13 cellular contexts compared by ENCODE assay signal in the genomic region with DNA sequence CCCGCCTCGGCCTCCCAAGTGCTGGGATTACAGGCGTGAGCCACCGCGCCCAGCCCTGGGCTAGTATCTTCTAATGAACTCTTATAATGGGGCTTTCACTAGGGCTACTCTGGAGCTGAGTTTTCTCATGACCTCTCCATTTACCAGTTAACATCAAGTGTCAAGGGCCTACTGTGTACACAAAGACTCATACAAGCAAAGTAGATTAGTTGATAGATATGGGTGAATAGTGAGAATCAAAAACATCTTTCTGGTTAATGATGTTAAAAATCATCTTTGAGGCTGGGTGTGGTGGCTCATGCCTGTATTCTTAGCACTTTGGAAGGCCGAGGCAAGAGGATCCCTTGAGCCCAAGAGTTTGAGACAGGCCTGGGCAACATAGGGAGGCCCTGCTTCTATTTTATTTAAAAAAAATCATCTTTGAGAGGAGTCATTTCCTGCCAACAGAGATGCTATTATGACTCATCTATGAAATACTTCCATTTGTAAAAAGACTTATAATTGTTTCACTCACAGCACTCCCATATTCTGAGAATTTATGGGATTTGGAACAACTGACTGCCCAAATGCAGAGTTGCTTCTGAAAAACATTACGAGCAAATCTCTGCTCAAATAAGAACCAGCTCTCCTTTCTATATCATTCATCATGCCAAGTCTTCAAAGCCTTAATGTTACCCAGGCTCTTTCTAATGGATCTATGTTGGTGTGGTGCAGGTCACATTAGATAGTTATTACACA. TPM values are rescaled to one million over a fixed set of nuclear protein-coding genes. Genes with fewer than 3 reads are reported as not detected.
A peak's percentile ranks its signal among the peaks of the same experiment; 100 is the strongest.
DNase-seq lines count a peak whose midpoint lies in the region; ATAC-seq and TF ChIP-seq lines count a peak whose summit lies in the region.
"Had no signal": no experiment of that assay in that cellular context is flagged by ENCODE, and none has a peak within 500 bp of the region (broad histone marks: within the 10 kb centered on the region; RNA-seq: fewer than 3 reads in every experiment).

No MANE protein-coding gene starts in this region.

- no peaks in the 10 kb centered on the region for H3K79me2 ChIP-seq in SK-N-SH (ENCODE audit: insufficient read depth)

- H3K27ac Mint-ChIP-seq in activated CD4-positive, alpha-beta memory T cell treated with anti-CD3 and anti-CD28 coated beads for 36 hours = peak overlapping the region; percentile 66
- no peak overlapping the region for H3K27ac Mint-ChIP-seq in activated CD4-positive, alpha-beta memory T cell treated with anti-CD3 and anti-CD28 coated beads, Interleukin-2, amount 10 ng/mL, durations not matched to agents 7 days and 5 days
- peak overlapping the region; percentile 54 to 69 for H3K27ac Mint-ChIP-seq in stimulated activated naive CD8-positive, alpha-beta T cell treated with anti-CD3 and anti-CD28 coated beads, Interleukin-15, amount 100 ng/mL, for 72 hours
- H3K27ac Mint-ChIP-seq: IgD-negative memory B cell had no signal

- intact Hi-C loops in activated CD4-positive, alpha-beta memory T cell treated with anti-CD3 and anti-CD28 coated beads for 36 hours (cut with micrococcal nuclease) = no loop called here

- no peak overlapping the region for H3K4me3 Mint-ChIP-seq in activated CD4-positive, alpha-beta memory T cell treated with anti-CD3 and anti-CD28 coated beads for 36 hours
- H3K4me3 Mint-ChIP-seq in activated CD4-positive, alpha-beta memory T cell treated with anti-CD3 and anti-CD28 coated beads, Interleukin-2, amount 10 ng/mL, durations not matched to agents 7 days and 5 days = no peak overlapping the region
- H3K4me3 Mint-ChIP-seq in stimulated activated naive CD8-positive, alpha-beta T cell treated with anti-CD3 and anti-CD28 coated beads, Interleukin-15, amount 100 ng/mL, for 72 hours = no peak overlapping the region
- H3K4me3 Mint-ChIP-seq: IgD-negative memory B cell had no signal

- no peak for ATAC-seq in stimulated activated naive CD8-positive, alpha-beta T cell treated with anti-CD3 and anti-CD28 coated beads, Interleukin-15, amount 100 ng/mL, for 72 hours
- ATAC-seq in GM18511 (IDR thresholded peaks at IDR 0.05; ENCODE audit: unreplicated experiment) = no peak

- peaks cover 7% of the 10 kb centered on the region for H3K4me1 Mint-ChIP-seq in activated CD4-positive, alpha-beta memory T cell treated with anti-CD3 and anti-CD28 coated beads for 36 hours (ENCODE audit: low read depth)
- peaks cover 6% of the 10 kb centered on the region for H3K4me1 Mint-ChIP-seq in activated CD4-positive, alpha-beta memory T cell treated with anti-CD3 and anti-CD28 coated beads, Interleukin-2, amount 10 ng/mL, durations not matched to agents 7 days and 5 days
- H3K4me1 Mint-ChIP-seq in stimulated activated naive CD8-positive, alpha-beta T cell treated with anti-CD3 and anti-CD28 coated beads, Interleukin-15, amount 100 ng/mL, for 72 hours = peaks cover 10% of the 10 kb centered on the region

- POLR2A ChIA-PET in activated CD4-positive, alpha-beta memory T cell treated with anti-CD3 and anti-CD28 coated beads for 36 hours (lab: Charles Lee) = no interaction called here
- POLR2A ChIA-PET in activated CD4-positive, alpha-beta memory T cell treated with anti-CD3 and anti-CD28 coated beads, Interleukin-2, amount 10 ng/mL, durations not matched to agents 7 days and 5 days (lab: Charles Lee) = no interaction called here
- POLR2A ChIA-PET in SK-N-SH (lab: Yijun Ruan, JAX) = no interaction called here

- no peak for DNase-seq in activated CD4-positive, alpha-beta memory T cell treated with anti-CD3 and anti-CD28 coated beads for 36 hours
- no peak for DNase-seq in activated CD4-positive, alpha-beta memory T cell treated with anti-CD3 and anti-CD28 coated beads, Interleukin-2, amount 10 ng/mL, durations not matched to agents 7 days and 5 days
- DNase-seq in SK-N-SH (no peak), fibroblast of the aortic adventitia (ENCODE audit: low read depth) (peak; percentile 90)
- no peak for DNase-seq in stimulated activated naive CD8-positive, alpha-beta T cell treated with anti-CD3 and anti-CD28 coated beads, Interleukin-15, amount 100 ng/mL, for 72 hours
- no peak for DNase-seq in effector memory CD4-positive, alpha-beta T cell
- no peak for DNase-seq in activated CD4-positive, CD25-positive, alpha-beta regulatory T cell (lab: John Stamatoyannopoulos, UW)
- DNase-seq: GOT3; NK-92 treated with Interleukin-12 subunit alpha and Interleukin-12 subunit beta, amount 100 ng/mL, for 24 hours had no signal

- TF ChIP-seq EP300 in SK-N-SH (IDR thresholded peaks at IDR 0.05; ENCODE audit: borderline replicate concordance in 1 of 2, low read depth in 1 of 2, low read length in 1 of 2) = 0 out of 4 replicates have a peak, but pooled peaks of 1 of the 2 experiments have one; percentile 61

- TF ChIP-seq RAD21 in SK-N-SH (IDR thresholded peaks at IDR 0.05; ENCODE audit: low read length) = no peak

- no peaks in the 10 kb centered on the region for H4K20me1 ChIP-seq in SK-N-SH (ENCODE audit: insufficient read depth)
- H4K20me1 ChIP-seq: BLaER1 treated with 17β-estradiol and CSF1 and Interleukin-3, amounts not matched to agents 10 nM and 100 nM had no signal

- H3K4me1 ChIP-seq in SK-N-SH (ENCODE audit: control insufficient read depth in 1 of 2, insufficient read depth in 2 of 2, low read depth in 1 of 2, low read length in 1 of 2) = peaks cover 0 to 6% of the 10 kb centered on the region in 2 experiments; a peak in 2 of 4 replicates
- no peaks in the 10 kb centered on the region for H3K4me1 ChIP-seq in effector memory CD4-positive, alpha-beta T cell (ENCODE audit: control insufficient read depth, insufficient read depth, low read length, poor library complexity, severe bottlenecking)

- peak overlapping the region; percentile 86 for H2AFZ ChIP-seq in SK-N-SH (ENCODE audit: low read depth)

- CTCF ChIA-PET in activated CD4-positive, alpha-beta memory T cell treated with anti-CD3 and anti-CD28 coated beads for 36 hours (lab: Charles Lee) = interaction anchor here (1.5 kb wide), 1 partner anchor 305 kb away, joined by 5 read pairs; no protein-coding TSS in a partner anchor
- CTCF ChIA-PET in activated CD4-positive, alpha-beta memory T cell treated with anti-CD3 and anti-CD28 coated beads, Interleukin-2, amount 10 ng/mL, durations not matched to agents 7 days and 5 days (lab: Charles Lee) = no interaction called here
- CTCF ChIA-PET in SK-N-SH (lab: Yijun Ruan, JAX) = interaction anchor here (0.7 to 1.1 kb wide), 2 partner anchors 56 to 304 kb away, joined by 3 read pairs; no protein-coding TSS in a partner anchor

- H3F3A ChIP-seq in SK-N-SH (replicated peaks; ENCODE audit: insufficient read depth) = peaks cover 21% of the 10 kb centered on the region

- H3K27me3 Mint-ChIP-seq in activated CD4-positive, alpha-beta memory T cell treated with anti-CD3 and anti-CD28 coated beads for 36 hours = no peaks in the 10 kb centered on the region
- peaks cover 7% of the 10 kb centered on the region for H3K27me3 Mint-ChIP-seq in activated CD4-positive, alpha-beta memory T cell treated with anti-CD3 and anti-CD28 coated beads, Interleukin-2, amount 10 ng/mL, durations not matched to agents 7 days and 5 days
- no peaks in the 10 kb centered on the region for H3K27me3 Mint-ChIP-seq in stimulated activated naive CD8-positive, alpha-beta T cell treated with anti-CD3 and anti-CD28 coated beads, Interleukin-15, amount 100 ng/mL, for 72 hours
- H3K27me3 Mint-ChIP-seq: IgD-negative memory B cell had no signal

- no peak overlapping the region for H3K4me3 ChIP-seq in SK-N-SH (ENCODE audit: low read depth in 2 of 2, low read length in 1 of 2)
- H3K4me3 ChIP-seq in fibroblast of the aortic adventitia (ENCODE audit: low read depth, low read length) = no peak overlapping the region
- no peak overlapping the region for H3K4me3 ChIP-seq in effector memory CD4-positive, alpha-beta T cell (ENCODE audit: insufficient read depth, low read depth, low read length, poor library complexity, severe bottlenecking)
- H3K4me3 ChIP-seq: BLaER1 treated with 17β-estradiol and CSF1 and Interleukin-3, amounts not matched to agents 10 nM and 100 nM had no signal

- TF ChIP-seq CTCF in SK-N-SH (IDR thresholded peaks at IDR 0.05) = no peak
- TF ChIP-seq CTCF in fibroblast of the aortic adventitia (IDR thresholded peaks at IDR 0.05; ENCODE audit: insufficient read depth, low read length) = no peak

- no peaks in the 10 kb centered on the region for H3K9me2 ChIP-seq in SK-N-SH

- peak overlapping the region; percentile 47; the same call in 1 of the 2 replicates for H3K9ac ChIP-seq in SK-N-SH
- H3K9ac ChIP-seq: BLaER1 treated with 17β-estradiol and CSF1 and Interleukin-3, amounts not matched to agents 10 nM and 100 nM had no signal

- no peaks in the 10 kb centered on the region for H3K36me3 Mint-ChIP-seq in activated CD4-positive, alpha-beta memory T cell treated with anti-CD3 and anti-CD28 coated beads for 36 hours
- no peaks in the 10 kb centered on the region for H3K36me3 Mint-ChIP-seq in activated CD4-positive, alpha-beta memory T cell treated with anti-CD3 and anti-CD28 coated beads, Interleukin-2, amount 10 ng/mL, durations not matched to agents 7 days and 5 days (ENCODE audit: low read depth)
- H3K36me3 Mint-ChIP-seq: IgD-negative memory B cell had no signal

- H3K36me3 ChIP-seq in SK-N-SH (replicated peaks in 1 of 2; ENCODE audit: control insufficient read depth in 1 of 2, insufficient read depth in 2 of 2, low read length in 1 of 2) = no peaks in the 10 kb centered on the region
- H3K36me3 ChIP-seq in effector memory CD4-positive, alpha-beta T cell (ENCODE audit: control insufficient read depth, insufficient read depth, low read length) = no peaks in the 10 kb centered on the region
- H3K36me3 ChIP-seq: BLaER1 treated with 17β-estradiol and CSF1 and Interleukin-3, amounts not matched to agents 10 nM and 100 nM; neutrophil had no signal

- H3K4me2 ChIP-seq in SK-N-SH = peak overlapping the region; percentile 18; the same call in 1 of the 2 replicates

- peak overlapping the region in 1 of 2 experiments; percentile 89; a peak in 3 of 4 replicates for H3K27ac ChIP-seq in SK-N-SH (ENCODE audit: low read depth in 2 of 2, low read length in 1 of 2)
- no peak overlapping the region for H3K27ac ChIP-seq in effector memory CD4-positive, alpha-beta T cell (ENCODE audit: insufficient read depth, low read length, poor library complexity, severe bottlenecking)
- H3K27ac ChIP-seq: neutrophil had no signal

- no peaks in the 10 kb centered on the region for H3K27me3 ChIP-seq in SK-N-SH (ENCODE audit: insufficient read depth)
- no peaks in the 10 kb centered on the region for H3K27me3 ChIP-seq in effector memory CD4-positive, alpha-beta T cell (replicated peaks; ENCODE audit: control insufficient read depth, insufficient read depth, low read length, poor library complexity, severe bottlenecking)
- H3K27me3 ChIP-seq: BLaER1 treated with 17β-estradiol and CSF1 and Interleukin-3, amounts not matched to agents 10 nM and 100 nM; neutrophil had no signal

- WGBS in SK-N-SH (ENCODE audit: low lambda C conversion rate) = 76% methylated on average over 7 of the region's 7 CpGs

- no peaks in the 10 kb centered on the region for H3K9me3 ChIP-seq in SK-N-SH
- H3K9me3 ChIP-seq in effector memory CD4-positive, alpha-beta T cell (ENCODE audit: control insufficient read depth, low read length) = no peaks in the 10 kb centered on the region
- H3K9me3 ChIP-seq: neutrophil had no signal

- no peaks in the 10 kb centered on the region for H3K9me3 Mint-ChIP-seq in activated CD4-positive, alpha-beta memory T cell treated with anti-CD3 and anti-CD28 coated beads for 36 hours
- peaks cover 5% of the 10 kb centered on the region for H3K9me3 Mint-ChIP-seq in activated CD4-positive, alpha-beta memory T cell treated with anti-CD3 and anti-CD28 coated beads, Interleukin-2, amount 10 ng/mL, durations not matched to agents 7 days and 5 days
- H3K9me3 Mint-ChIP-seq in stimulated activated naive CD8-positive, alpha-beta T cell treated with anti-CD3 and anti-CD28 coated beads, Interleukin-15, amount 100 ng/mL, for 72 hours = no peaks in the 10 kb centered on the region

RNA-seq across cellular contexts. Expression of gene GDPD4, which starts 57.0 kb away (rescaled TPM):
- total RNA-seq in activated CD4-positive, alpha-beta memory T cell treated with anti-CD3 and anti-CD28 coated beads for 36 hours = not detected
- not detected for total RNA-seq in activated CD4-positive, alpha-beta memory T cell treated with anti-CD3 and anti-CD28 coated beads, Interleukin-2, amount 10 ng/mL, durations not matched to agents 7 days and 5 days
- not detected in 2 replicates for polyA plus RNA-seq in SK-N-SH (2012; rRNA removed)
- not detected in 2 replicates for polyA plus RNA-seq in SK-N-SH (2012; cell fraction: cytosol; rRNA removed)
- polyA plus RNA-seq in SK-N-SH (2012; cell fraction: nucleus; rRNA removed) = not detected in 2 replicates
- not detected in 2 replicates for total RNA-seq in fibroblast of the aortic adventitia (ENCODE audit: low replicate concordance)
- polyA plus RNA-seq: IgD-negative memory B cell had no signal
